ENCODE assay signal across 10 cellular contexts in genomic region chr10:73577788-73578187, GRCh38. TPM values are rescaled to one million over a fixed set of nuclear protein-coding genes. Genes with fewer than 3 reads are reported as not detected.
DNase-seq lines count a peak whose midpoint lies in the region; ATAC-seq, FAIRE-seq and TF ChIP-seq lines count a peak whose summit lies in the region.
"Had no signal": no experiment of that assay in that cellular context is flagged by ENCODE, and none has a peak within 500 bp of the region (broad histone marks: within the 10 kb centered on the region; RNA-seq: fewer than 3 reads in every experiment).

No MANE protein-coding gene starts in this region.

- no peaks in the 10 kb centered on the region for H3K36me3 ChIP-seq in left lung
- no peaks in the 10 kb centered on the region for H3K36me3 ChIP-seq in CD4-positive, alpha-beta memory T cell (ENCODE audit: insufficient read depth, low read length)

- POLR2A ChIA-PET in GM10248 (lab: Yijun Ruan, JAX): no interaction called here
- POLR2A ChIA-PET in CD4-positive, alpha-beta memory T cell (lab: Charles Lee; ENCODE audit: partially characterized antibody): no interaction called here

- peaks cover 7 to 8% of the 10 kb centered on the region in 2 donors for H3K4me1 ChIP-seq in left lung
- H3K4me1 ChIP-seq in CD4-positive, alpha-beta memory T cell (ENCODE audit: insufficient read depth, low read length): no peaks in the 10 kb centered on the region

- peak; percentile 79 for ATAC-seq in left lung

- no peaks in the 10 kb centered on the region for H3K27me3 Mint-ChIP-seq in CD4-positive, alpha-beta memory T cell

- H3K36me3 Mint-ChIP-seq in CD4-positive, alpha-beta memory T cell: peaks cover 0 to 4% of the 10 kb centered on the region in 2 donors

- 0 out of 2 replicates have a peak overlapping the region, but pooled peaks have one; percentile 1 for H3K4me3 ChIP-seq in LNCaP clone FGC (ENCODE audit: low read depth, low read length)
- no peak overlapping the region for H3K4me3 ChIP-seq in dorsolateral prefrontal cortex
- no peak overlapping the region for H3K4me3 ChIP-seq in left lung
- H3K4me3 ChIP-seq in CD4-positive, alpha-beta memory T cell (ENCODE audit: low read length in 2 of 2): no peak overlapping the region

- peaks cover 0 to 2% (median 0%) of the 10 kb centered on the region in 4 donors for H3K4me1 Mint-ChIP-seq in CD4-positive, alpha-beta memory T cell

- no peaks in the 10 kb centered on the region for H3K9me3 Mint-ChIP-seq in CD4-positive, alpha-beta memory T cell

- peak overlapping the region in 1 of 7 donors; percentile 5 for H3K27ac Mint-ChIP-seq in CD4-positive, alpha-beta memory T cell

- no peak overlapping the region for H3K4me3 Mint-ChIP-seq in CD4-positive, alpha-beta memory T cell

- intact Hi-C loops in dorsolateral prefrontal cortex (cut with DNase I) (no loop called here), left lung (cut with DNase I) (no loop called here)
- intact Hi-C loops in CD4-positive, alpha-beta memory T cell (cut with micrococcal nuclease): no loop called here

- DNase-seq in LNCaP clone FGC (ENCODE audit: low read depth) (peak; percentile 88), dorsolateral prefrontal cortex (peak in 2 of 10 donors; percentile 32 to 37), left lung (peak in 1 of 2 donors; percentile 83), stromal cell of bone marrow (ENCODE audit: low read depth) (peak; percentile 60), GM10248 (ENCODE audit: extremely low spot score) (no peak), dermis blood vessel endothelial cell (no peak), GM12892 (ENCODE audit: insufficient read length) (no peak)
- no peak for DNase-seq in CD4-positive, alpha-beta memory T cell
- DNase-seq: cortex of kidney, GF-D8 had no signal

- CTCF ChIA-PET in GM10248 (lab: Yijun Ruan, JAX): interaction anchor here (1.4 kb wide), 1 partner anchor 21 kb away, joined by 4 read pairs; no protein-coding TSS in a partner anchor
- CTCF ChIA-PET in CD4-positive, alpha-beta memory T cell (lab: Charles Lee; ENCODE audit: partially characterized antibody): no interaction called here

- H3K9me3 ChIP-seq in left lung: no peaks in the 10 kb centered on the region
- H3K9me3 ChIP-seq in CD4-positive, alpha-beta memory T cell (ENCODE audit: control insufficient read depth in 1 of 2, low read length in 2 of 2): no peaks in the 10 kb centered on the region

- TF ChIP-seq CTCF in LNCaP clone FGC (IDR thresholded peaks at IDR 0.05; ENCODE audit: control insufficient read depth, extremely low read depth, insufficient read depth) (no peak), dorsolateral prefrontal cortex (IDR thresholded peaks at IDR 0.05 in 54 of 56, conservative IDR thresholded peaks at IDR 0.05 in 2 of 56; ENCODE audit: low read depth in 1 of 56, partially characterized antibody in 56 of 56) (no peak), left lung (IDR thresholded peaks at IDR 0.05) (no peak), GM10248 (IDR thresholded peaks at IDR 0.05; ENCODE audit: control extremely low read depth, extremely low read depth, low read depth, missing control alignments) (no peak)

- no peak for FAIRE-seq in GM12892 (lab: Jason Lieb, UNC)

- H3K27ac ChIP-seq in dorsolateral prefrontal cortex: peak overlapping the region in 57 of 59 donors; percentile 2 to 99 (median 75)
- peak overlapping the region; percentile 49 to 60 for H3K27ac ChIP-seq in left lung
- no peak overlapping the region for H3K27ac ChIP-seq in CD4-positive, alpha-beta memory T cell (ENCODE audit: low read depth, low read length)

- H3K27me3 ChIP-seq in dorsolateral prefrontal cortex: no peaks in the 10 kb centered on the region
- no peaks in the 10 kb centered on the region for H3K27me3 ChIP-seq in left lung
- no peaks in the 10 kb centered on the region for H3K27me3 ChIP-seq in CD4-positive, alpha-beta memory T cell (ENCODE audit: insufficient read depth, low read length)

- TF ChIP-seq POLR2A in GM12892 (IDR thresholded peaks at IDR 0.05; ENCODE audit: low read depth, low read length): no peak

RNA-seq across cellular contexts. Expression of gene USP54, which starts 13.4 kb away (rescaled TPM):
- total RNA-seq in dorsolateral prefrontal cortex (100 to 1,000 TPM in 119 of 120 experiments, 10 to 100 TPM in 1; 91.9 to 623 (median 231) TPM), left lung (100 to 1,000 TPM in 1 of 2 donors, 10 to 100 TPM in 1; 67.3 to 122 TPM), dermis blood vessel endothelial cell (8.8 and 10.1 TPM in 2 replicates)
- 1 to 10 TPM; 7.4 to 7.6 TPM for total RNA-seq in CD4-positive, alpha-beta memory T cell
- 1 to 10 TPM in 1 of 2 donors, under 1 TPM in 1; 0.04 to 1.4 TPM for polyA plus RNA-seq in CD4-positive, alpha-beta memory T cell
- polyA plus RNA-seq in GM12892 (2012; ENCODE audit: missing spikeins): 4.6 TPM

Comparison
In these comparisons a context has a peak if more than half of its experiments do, and no peak if none do; other contexts are left out.
1. DNase-seq: peak in LNCaP clone FGC (single experiment) and stromal cell of bone marrow (single experiment); none in GM10248 (single experiment), dermis blood vessel endothelial cell (single experiment), CD4-positive, alpha-beta memory T cell (0 of 5) and GM12892 (single experiment).